In the genomic region with DNA sequence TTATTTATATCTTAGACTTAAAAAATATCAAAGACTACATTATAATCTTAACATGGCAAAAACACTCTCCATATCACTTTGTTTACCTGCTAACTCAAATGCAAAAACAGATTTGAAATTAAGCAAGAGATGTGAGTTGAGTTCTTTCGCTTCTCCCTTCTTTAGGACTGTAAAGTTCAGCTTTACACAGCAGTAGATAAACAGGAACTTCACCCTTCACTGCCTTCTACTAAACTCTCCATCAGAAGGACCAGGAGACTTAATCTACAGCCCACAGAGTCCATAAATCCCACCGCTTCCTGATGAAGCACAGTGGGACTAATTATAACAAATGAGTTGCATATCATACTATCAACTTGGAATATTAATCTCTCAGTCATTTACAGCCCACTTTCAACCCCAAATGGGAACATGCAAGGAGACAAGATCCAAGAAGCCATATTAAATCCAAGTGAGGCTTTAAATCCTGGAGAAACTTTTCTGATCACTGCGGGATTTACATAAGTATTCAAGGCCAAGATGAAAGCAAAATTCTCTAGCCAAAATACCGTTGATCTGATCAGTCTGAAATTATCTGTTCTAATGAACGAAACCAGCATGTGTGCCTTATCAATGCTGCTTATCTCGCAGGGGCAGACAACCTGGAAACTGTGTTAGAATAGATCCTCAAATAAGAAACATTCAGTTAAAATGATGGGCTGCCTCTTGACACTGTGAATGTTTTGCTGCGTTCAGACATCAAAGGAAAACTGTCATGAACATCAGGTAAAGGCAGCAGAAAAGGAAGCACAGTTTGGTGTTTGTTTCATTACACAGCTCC, we compare ENCODE assay signal across 8 cellular contexts. TPM values are rescaled to one million over a fixed set of nuclear protein-coding genes. Genes with fewer than 3 reads are reported as not detected.
DNase-seq lines count a peak whose midpoint lies in the region; ATAC-seq, FAIRE-seq and TF ChIP-seq lines count a peak whose summit lies in the region.

No MANE protein-coding gene starts in this region.

- no peaks in the 10 kb centered on the region for H3K9me3 Mint-ChIP-seq in activated naive CD8-positive, alpha-beta T cell (ENCODE audit: low read depth)

- peak overlapping the region; percentile 96 for H3K4me3 Mint-ChIP-seq in activated naive CD8-positive, alpha-beta T cell

- peaks cover 61% of the 10 kb centered on the region for H3F3A ChIP-seq in DOHH2 (ENCODE audit: control insufficient read depth, insufficient read depth)

- TF ChIP-seq POLR2A in stomach (IDR thresholded peaks at IDR 0.05) = no peak

- peaks cover 48% of the 10 kb centered on the region for H3K4me1 Mint-ChIP-seq in activated naive CD8-positive, alpha-beta T cell (ENCODE audit: low read depth)

- H3K36me3 ChIP-seq in DOHH2 (ENCODE audit: control insufficient read depth, low read length) = peaks cover 39% of the 10 kb centered on the region
- no peaks in the 10 kb centered on the region for H3K36me3 ChIP-seq in HUES6 (ENCODE audit: control insufficient read depth, insufficient read depth, low read length)
- no peaks in the 10 kb centered on the region for H3K36me3 ChIP-seq in stomach

- no peaks in the 10 kb centered on the region for H3K9me2 ChIP-seq in DOHH2 (replicated peaks; ENCODE audit: control insufficient read depth, low read length)

- intact Hi-C loops in stomach (cut with DNase I; ENCODE audit: low total_unique reads) = no loop called here

- H3K4me3 ChIP-seq in DOHH2 (ENCODE audit: low read length) (peak overlapping the region; percentile 75), HUES6 (ENCODE audit: low read depth, low read length) (peak overlapping the region; percentile 89), stomach (peak overlapping the region; percentile 79 to 95 (median 92))

- no peak for TF ChIP-seq EP300 in stomach (IDR thresholded peaks at IDR 0.05)

- no peak for ATAC-seq in GM21381 (IDR thresholded peaks at IDR 0.05; ENCODE audit: unreplicated experiment)
- ATAC-seq in HG03342 (IDR thresholded peaks at IDR 0.05; ENCODE audit: unreplicated experiment) = no peak

- H3K27ac ChIP-seq in DOHH2 (ENCODE audit: low read depth, low read length) (peak overlapping the region; percentile 97), HUES6 (ENCODE audit: low read depth, low read length) (no peak overlapping the region), stomach (peak overlapping the region in 4 of 5 donors; percentile 83 to 92 (median 86))

- H4K20me1 ChIP-seq in DOHH2 (ENCODE audit: control insufficient read depth, insufficient read depth, low read depth, low read length) = 0 out of 2 replicates have a peak, but pooled peaks cover 3% of the 10 kb centered on the region

- peaks cover 58% of the 10 kb centered on the region for H3K79me2 ChIP-seq in DOHH2 (ENCODE audit: control insufficient read depth, low read length)

- no peaks in the 10 kb centered on the region for H3K9me3 ChIP-seq in DOHH2 (ENCODE audit: control insufficient read depth, insufficient read depth, low read length)
- H3K9me3 ChIP-seq in HUES6 (ENCODE audit: control insufficient read depth, insufficient read depth, low read depth, low read length) = no peaks in the 10 kb centered on the region
- no peaks in the 10 kb centered on the region for H3K9me3 ChIP-seq in stomach

- no peaks in the 10 kb centered on the region for H3K27me3 Mint-ChIP-seq in activated naive CD8-positive, alpha-beta T cell

- DNase-seq in stomach (no peak), OCI-M2 (lab: John Stamatoyannopoulos, UW; ENCODE audit: unreplicated experiment) (no peak)

- peaks cover under 1% of the 10 kb centered on the region for H3K36me3 Mint-ChIP-seq in activated naive CD8-positive, alpha-beta T cell

- peak overlapping the region; percentile 94 for H3K27ac Mint-ChIP-seq in activated naive CD8-positive, alpha-beta T cell

- H3K9ac ChIP-seq in HUES6 (ENCODE audit: low read length) = peak overlapping the region; percentile 82

- H3K4me1 ChIP-seq in DOHH2 (ENCODE audit: control insufficient read depth, low read length) (peaks cover 52% of the 10 kb centered on the region), HUES6 (ENCODE audit: control insufficient read depth, insufficient read depth, low read length) (peaks cover 27% of the 10 kb centered on the region), stomach (peaks cover 24 to 66% (median 47%) of the 10 kb centered on the region in 4 donors)

- H3K27me3 ChIP-seq in DOHH2 (ENCODE audit: control insufficient read depth, low read length) (no peaks in the 10 kb centered on the region), HUES6 (ENCODE audit: control insufficient read depth, insufficient read depth, low read length) (peaks cover 5% of the 10 kb centered on the region; the same call in 1 of the 2 replicates), stomach (no peaks in the 10 kb centered on the region)

- WGBS in stomach, 5 donors = 10 to 27% (median 20%) methylated on average over 7 of the region's 7 CpGs

- TF ChIP-seq CTCF in DOHH2 (IDR thresholded peaks at IDR 0.05; ENCODE audit: low read depth, low read length, poor library complexity, severe bottlenecking) (no peak), stomach (IDR thresholded peaks at IDR 0.05) (no peak)

- peak; percentile 24 for FAIRE-seq in islet of Langerhans (lab: Jason Lieb, UNC)

- peak overlapping the region; percentile 70 for H3K4me2 ChIP-seq in DOHH2 (ENCODE audit: low read length)

RNA-seq across cellular contexts. Expression of gene AMFR, which starts 1.6 kb away (rescaled TPM):
- 100 to 1,000 TPM in 3 of 5 donors, 10 to 100 TPM in 2; 43.7 to 254 (median 102) TPM for total RNA-seq in stomach
- polyA plus RNA-seq in stomach = 10 to 100 TPM; 16.8 to 30.9 (median 17.4) TPM

RNA-seq across cellular contexts. Expression of gene NUDT21, which starts 27.3 kb away (rescaled TPM):
- 100 to 1,000 TPM in 2 of 5 donors, 10 to 100 TPM in 2, 1 to 10 TPM in 1; 6.4 to 174 (median 30.4) TPM for total RNA-seq in stomach
- polyA plus RNA-seq in stomach = 10 to 100 TPM; 19.4 to 28.6 (median 26.0) TPM

RNA-seq across cellular contexts. Expression of gene OGFOD1, which starts 27.6 kb away (rescaled TPM):
- total RNA-seq in stomach = 100 to 1,000 TPM in 1 of 5 donors, 10 to 100 TPM in 4; 16.3 to 167 (median 38.0) TPM
- polyA plus RNA-seq in stomach = 1 to 10 TPM; 8.4 to 8.7 (median 8.6) TPM
